30 cellular contexts compared by ENCODE assay signal in genomic region chr14:99203801-99204200, GRCh38.
DNase-seq lines count a peak whose midpoint lies in the region; ATAC-seq and TF ChIP-seq lines count a peak whose summit lies in the region.
"Had no signal": no experiment of that assay in that cellular context is flagged by ENCODE, and none has a peak within 500 bp of the region (broad histone marks: within the 10 kb centered on the region; RNA-seq: fewer than 3 reads in every experiment).

No MANE protein-coding gene starts in this region.

- intact Hi-C loops in activated CD4-positive, alpha-beta T cell treated with anti-CD3 and anti-CD28 coated beads, Interleukin-2, amount 10 ng/mL, durations not matched to agents 24 days and 14 days (cut with micrococcal nuclease) = loop anchor here (1.0 kb wide), 1 partner anchor 10 kb away; no protein-coding TSS in a partner anchor
- intact Hi-C loops in activated T-helper 1 cell treated with anti-CD3 and anti-CD28 coated beads, Interleukin-12 subunit alpha, Interleukin-12 subunit beta, Interleukin-2, Interleukin-4 antibody, amounts not matched to agents 30 ng/mL and 10 ng/mL and 1 ng/mL, durations not matched to agents 14 hours and 24 hours and 36 hours (cut with micrococcal nuclease) = loop anchor here (1.0 kb wide), 1 partner anchor 12 kb away; no protein-coding TSS in a partner anchor
- intact Hi-C loops in breast epithelium (cut with DNase I; ENCODE audit: low total_unique reads) = no loop called here

- peak overlapping the region; percentile 75 for H3K27ac ChIP-seq in CD4-positive, CD25-positive, alpha-beta regulatory T cell (ENCODE audit: insufficient read depth, low read length, poor library complexity, severe bottlenecking)
- no peak overlapping the region for H3K27ac ChIP-seq in breast epithelium
- H3K27ac ChIP-seq: adrenal gland, body of pancreas, HL-60, KMS-11, SJCRH30 had no signal

- POLR2A ChIA-PET in naive thymus-derived CD8-positive, alpha-beta T cell (lab: Charles Lee) = interaction anchor here (1.4 to 76.3 kb wide), 5 partner anchors 7 to 1227 kb away, joined by 4 to 2798 read pairs (median 446); partner anchors contain the start of gene BCL11B

- ATAC-seq in CD4-positive, CD25-positive, alpha-beta regulatory T cell (ENCODE audit: low read depth in 2 of 2) = no peak
- no peak for ATAC-seq in naive thymus-derived CD8-positive, alpha-beta T cell
- ATAC-seq: body of pancreas, left ventricle myocardium superior had no signal

- H3K4me1 Mint-ChIP-seq in activated CD4-positive, alpha-beta T cell treated with anti-CD3 and anti-CD28 coated beads, Interleukin-2, amount 10 ng/mL, durations not matched to agents 24 days and 14 days = peaks cover 93% of the 10 kb centered on the region
- peaks cover 33 to 100% (median 82%) of the 10 kb centered on the region in 4 donors for H3K4me1 Mint-ChIP-seq in CD4-positive, CD25-positive, alpha-beta regulatory T cell
- H3K4me1 Mint-ChIP-seq in activated T-helper 1 cell treated with anti-CD3 and anti-CD28 coated beads, Interleukin-12 subunit alpha, Interleukin-12 subunit beta, Interleukin-2, Interleukin-4 antibody, amounts not matched to agents 30 ng/mL and 10 ng/mL and 1 ng/mL, durations not matched to agents 14 hours and 24 hours and 36 hours (ENCODE audit: low read depth) = peaks cover 93% of the 10 kb centered on the region
- peaks cover 67 to 100% (median 99%) of the 10 kb centered on the region in 4 donors for H3K4me1 Mint-ChIP-seq in naive thymus-derived CD8-positive, alpha-beta T cell
- H3K4me1 Mint-ChIP-seq: naive B cell had no signal

- H3K4me1 ChIP-seq in CD4-positive, CD25-positive, alpha-beta regulatory T cell (ENCODE audit: control insufficient read depth, insufficient read depth, low read length, poor library complexity, severe bottlenecking) = peaks cover 100% of the 10 kb centered on the region
- no peaks in the 10 kb centered on the region for H3K4me1 ChIP-seq in breast epithelium
- H3K4me1 ChIP-seq: adrenal gland, body of pancreas, Caco-2 had no signal

- H3K4me3 Mint-ChIP-seq in activated CD4-positive, alpha-beta T cell treated with anti-CD3 and anti-CD28 coated beads, Interleukin-2, amount 10 ng/mL, durations not matched to agents 24 days and 14 days = peak overlapping the region; percentile 75
- H3K4me3 Mint-ChIP-seq in CD4-positive, CD25-positive, alpha-beta regulatory T cell = peak overlapping the region in 3 of 4 donors; percentile 51 to 83 (median 75)
- H3K4me3 Mint-ChIP-seq in activated T-helper 1 cell treated with anti-CD3 and anti-CD28 coated beads, Interleukin-12 subunit alpha, Interleukin-12 subunit beta, Interleukin-2, Interleukin-4 antibody, amounts not matched to agents 30 ng/mL and 10 ng/mL and 1 ng/mL, durations not matched to agents 14 hours and 24 hours and 36 hours = peak overlapping the region; percentile 19
- peak overlapping the region; percentile 64 to 98 (median 84) for H3K4me3 Mint-ChIP-seq in naive thymus-derived CD8-positive, alpha-beta T cell

- H3K27me3 Mint-ChIP-seq in activated CD4-positive, alpha-beta T cell treated with anti-CD3 and anti-CD28 coated beads, Interleukin-2, amount 10 ng/mL, durations not matched to agents 24 days and 14 days = no peaks in the 10 kb centered on the region
- H3K27me3 Mint-ChIP-seq in CD4-positive, CD25-positive, alpha-beta regulatory T cell = no peaks in the 10 kb centered on the region
- H3K27me3 Mint-ChIP-seq in activated T-helper 1 cell treated with anti-CD3 and anti-CD28 coated beads, Interleukin-12 subunit alpha, Interleukin-12 subunit beta, Interleukin-2, Interleukin-4 antibody, amounts not matched to agents 30 ng/mL and 10 ng/mL and 1 ng/mL, durations not matched to agents 14 hours and 24 hours and 36 hours (ENCODE audit: insufficient read depth) = no peaks in the 10 kb centered on the region
- H3K27me3 Mint-ChIP-seq in naive thymus-derived CD8-positive, alpha-beta T cell = no peaks in the 10 kb centered on the region

- no peaks in the 10 kb centered on the region for H3K27me3 ChIP-seq in CD4-positive, CD25-positive, alpha-beta regulatory T cell (ENCODE audit: control insufficient read depth, insufficient read depth, low read length)
- H3K27me3 ChIP-seq in breast epithelium = no peaks in the 10 kb centered on the region
- H3K27me3 ChIP-seq: adrenal gland, body of pancreas, SJCRH30 had no signal

- no peak for TF ChIP-seq POLR2A in breast epithelium (IDR thresholded peaks at IDR 0.05)

- H3K9me3 ChIP-seq in CD4-positive, CD25-positive, alpha-beta regulatory T cell (ENCODE audit: control insufficient read depth in 2 of 2, low read length in 2 of 2) = no peaks in the 10 kb centered on the region
- H3K9me3 ChIP-seq in breast epithelium = no peaks in the 10 kb centered on the region
- H3K9me3 ChIP-seq: adrenal gland, body of pancreas, Caco-2, SJCRH30 had no signal

- TF ChIP-seq CTCF in breast epithelium (IDR thresholded peaks at IDR 0.05) = no peak

- no peak for DNase-seq in activated CD4-positive, alpha-beta T cell treated with anti-CD3 and anti-CD28 coated beads, Interleukin-2, amount 10 ng/mL, durations not matched to agents 24 days and 14 days
- DNase-seq in activated CD4-positive, alpha-beta T cell treated with anti-CD3 and anti-CD28 coated beads, Interleukin-2, amount 50 U/mL, for 1 hour = no peak
- no peak for DNase-seq in CD4-positive, CD25-positive, alpha-beta regulatory T cell
- DNase-seq in activated T-helper 1 cell treated with anti-CD3 and anti-CD28 coated beads, Interleukin-12 subunit alpha, Interleukin-12 subunit beta, Interleukin-2, Interleukin-4 antibody, amounts not matched to agents 30 ng/mL and 10 ng/mL and 1 ng/mL, durations not matched to agents 14 hours and 24 hours and 36 hours (ENCODE audit: low spot score) = no peak
- no peak for DNase-seq in naive thymus-derived CD8-positive, alpha-beta T cell
- DNase-seq in breast epithelium (ENCODE audit: low spot score in 2 of 2) (no peak), NCI-H1436 treated with DMSO at 0.1 percent for 48 hours (lab: John Stamatoyannopoulos, UW) (no peak), activated gamma-delta T cell (lab: John Stamatoyannopoulos, UW) (no peak)
- DNase-seq: activated CD4-positive, alpha-beta T cell treated with anti-CD3 and anti-CD28 coated beads, Interleukin-2, amount 50 U/mL, for 48 hours; activated T-cell treated with anti-CD3 and anti-CD28 coated beads, Interleukin-2, amount 50 U/mL, for 4 hours; adrenal gland; AML-193; body of pancreas; DMS79; GDM1; glutamatergic neuron; islet precursor cell; left ventricle myocardium superior; MM.1S; naive B cell; NCI-H1417; NCI-H2081 treated with DMSO at 0.1 percent for 48 hours; NCI-H226; SJCRH30; stimulated activated CD8-positive, alpha-beta memory T cell treated with anti-CD3 and anti-CD28 coated beads, Interleukin-4, amount 100 ng/mL, for 48 hours; trophoblast cell had no signal

- no peaks in the 10 kb centered on the region for H3K9me3 Mint-ChIP-seq in activated CD4-positive, alpha-beta T cell treated with anti-CD3 and anti-CD28 coated beads, Interleukin-2, amount 10 ng/mL, durations not matched to agents 24 days and 14 days
- peaks cover 0 to 3% (median 0%) of the 10 kb centered on the region in 7 donors for H3K9me3 Mint-ChIP-seq in CD4-positive, CD25-positive, alpha-beta regulatory T cell
- no peaks in the 10 kb centered on the region for H3K9me3 Mint-ChIP-seq in activated T-helper 1 cell treated with anti-CD3 and anti-CD28 coated beads, Interleukin-12 subunit alpha, Interleukin-12 subunit beta, Interleukin-2, Interleukin-4 antibody, amounts not matched to agents 30 ng/mL and 10 ng/mL and 1 ng/mL, durations not matched to agents 14 hours and 24 hours and 36 hours
- no peaks in the 10 kb centered on the region for H3K9me3 Mint-ChIP-seq in naive thymus-derived CD8-positive, alpha-beta T cell
- H3K9me3 Mint-ChIP-seq: activated T-cell treated with anti-CD3 and anti-CD28 coated beads, Interleukin-2, amount 50 U/mL, for 4 hours had no signal

- no peak overlapping the region for H3K4me3 ChIP-seq in CD4-positive, CD25-positive, alpha-beta regulatory T cell (ENCODE audit: low read depth, low read length)
- no peak overlapping the region for H3K4me3 ChIP-seq in breast epithelium
- H3K4me3 ChIP-seq: adrenal gland, body of pancreas, SJCRH30, skin epidermis had no signal

- H3K27ac Mint-ChIP-seq in activated CD4-positive, alpha-beta T cell treated with anti-CD3 and anti-CD28 coated beads, Interleukin-2, amount 10 ng/mL, durations not matched to agents 24 days and 14 days = peak overlapping the region; percentile 91
- H3K27ac Mint-ChIP-seq in CD4-positive, CD25-positive, alpha-beta regulatory T cell = peak overlapping the region; percentile 69 to 95 (median 92)
- peak overlapping the region; percentile 83 for H3K27ac Mint-ChIP-seq in activated T-helper 1 cell treated with anti-CD3 and anti-CD28 coated beads, Interleukin-12 subunit alpha, Interleukin-12 subunit beta, Interleukin-2, Interleukin-4 antibody, amounts not matched to agents 30 ng/mL and 10 ng/mL and 1 ng/mL, durations not matched to agents 14 hours and 24 hours and 36 hours
- peak overlapping the region; percentile 87 to 99 (median 97) for H3K27ac Mint-ChIP-seq in naive thymus-derived CD8-positive, alpha-beta T cell
- H3K27ac Mint-ChIP-seq: naive B cell had no signal

- peaks cover 35% of the 10 kb centered on the region for H3K36me3 Mint-ChIP-seq in activated CD4-positive, alpha-beta T cell treated with anti-CD3 and anti-CD28 coated beads, Interleukin-2, amount 10 ng/mL, durations not matched to agents 24 days and 14 days (ENCODE audit: low read depth)
- peaks cover 47% of the 10 kb centered on the region for H3K36me3 Mint-ChIP-seq in CD4-positive, CD25-positive, alpha-beta regulatory T cell
- peaks cover 39% of the 10 kb centered on the region for H3K36me3 Mint-ChIP-seq in activated T-helper 1 cell treated with anti-CD3 and anti-CD28 coated beads, Interleukin-12 subunit alpha, Interleukin-12 subunit beta, Interleukin-2, Interleukin-4 antibody, amounts not matched to agents 30 ng/mL and 10 ng/mL and 1 ng/mL, durations not matched to agents 14 hours and 24 hours and 36 hours (ENCODE audit: low read depth)
- peaks cover 0 to 71% (median 11%) of the 10 kb centered on the region in 3 donors for H3K36me3 Mint-ChIP-seq in naive thymus-derived CD8-positive, alpha-beta T cell
- H3K36me3 Mint-ChIP-seq: naive B cell had no signal

- peaks cover 68% of the 10 kb centered on the region for H3K36me3 ChIP-seq in CD4-positive, CD25-positive, alpha-beta regulatory T cell (ENCODE audit: control insufficient read depth, insufficient read depth, low read length)
- H3K36me3 ChIP-seq in breast epithelium = no peaks in the 10 kb centered on the region
- H3K36me3 ChIP-seq: adrenal gland, SJCRH30 had no signal

Comparison
In these comparisons a context has a peak if more than half of its experiments do, and no peak if none do; other contexts are left out.
1. H3K4me3 Mint-ChIP-seq: peak in every context shown above with its lines; median percentile 84 in naive thymus-derived CD8-positive, alpha-beta T cell; 75 in activated CD4-positive, alpha-beta T cell treated with anti-CD3 and anti-CD28 coated beads, Interleukin-2, amount 10 ng/mL, durations not matched to agents 24 days and 14 days; 75 in CD4-positive, CD25-positive, alpha-beta regulatory T cell; 19 in activated T-helper 1 cell treated with anti-CD3 and anti-CD28 coated beads, Interleukin-12 subunit alpha, Interleukin-12 subunit beta, Interleukin-2, Interleukin-4 antibody, amounts not matched to agents 30 ng/mL and 10 ng/mL and 1 ng/mL, durations not matched to agents 14 hours and 24 hours and 36 hours.